In the genomic region with DNA sequence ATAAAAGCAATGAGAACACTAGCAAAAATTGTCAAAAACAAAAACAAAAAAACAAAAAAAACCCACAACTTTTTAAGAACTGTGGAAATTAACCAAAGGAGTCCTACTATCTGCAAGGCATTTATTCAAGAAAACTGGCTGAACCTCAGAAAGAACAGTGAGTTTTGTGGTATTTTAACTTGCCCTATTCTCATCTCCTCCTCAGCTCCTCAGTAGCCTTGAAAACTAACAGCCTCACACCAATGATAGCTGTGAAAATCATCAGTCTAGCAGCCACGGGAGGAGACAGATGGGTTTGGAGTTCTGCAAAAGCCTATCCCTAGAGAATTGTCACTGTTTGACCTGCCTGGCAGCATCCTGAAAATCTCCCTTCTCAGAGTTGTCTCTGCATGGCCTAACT, we compare ENCODE assay signal across 14 cellular contexts. TPM values are rescaled to one million over a fixed set of nuclear protein-coding genes. Genes with fewer than 3 reads are reported as not detected.
DNase-seq lines count a peak whose midpoint lies in the region; ATAC-seq and TF ChIP-seq lines count a peak whose summit lies in the region.
"Had no signal": no experiment of that assay in that cellular context is flagged by ENCODE, and none has a peak within 500 bp of the region (broad histone marks: within the 10 kb centered on the region; RNA-seq: fewer than 3 reads in every experiment).

No MANE protein-coding gene starts in this region.

- peaks cover 26% of the 10 kb centered on the region for H3K9me3 ChIP-seq in HUES64 (ENCODE audit: insufficient read depth, low read depth, low read length)

- H3K4me3 ChIP-seq in HUES64 (ENCODE audit: low read length) = no peak overlapping the region

- peaks cover 9% of the 10 kb centered on the region for H3K9me3 Mint-ChIP-seq in glutamatergic neuron (ENCODE audit: unreplicated experiment)
- peaks cover 14% of the 10 kb centered on the region for H3K9me3 Mint-ChIP-seq in activated CD8-positive, alpha-beta T cell treated with anti-CD3 and anti-CD28 coated beads for 36 hours

- peaks cover 14% of the 10 kb centered on the region for H3K36me3 Mint-ChIP-seq in glutamatergic neuron (ENCODE audit: unreplicated experiment)
- H3K36me3 Mint-ChIP-seq in activated CD8-positive, alpha-beta T cell treated with anti-CD3 and anti-CD28 coated beads for 36 hours (ENCODE audit: low read depth) = no peaks in the 10 kb centered on the region
- H3K36me3 Mint-ChIP-seq: CD14-positive monocyte had no signal

- no peak overlapping the region for H3K27ac Mint-ChIP-seq in glutamatergic neuron (ENCODE audit: unreplicated experiment)
- no peak overlapping the region for H3K27ac Mint-ChIP-seq in activated CD8-positive, alpha-beta T cell treated with anti-CD3 and anti-CD28 coated beads for 36 hours
- H3K27ac Mint-ChIP-seq: CD14-positive monocyte; CD8-positive, alpha-beta T cell had no signal

- WGBS in HUES64 = 63% methylated on average over 1 of the region's 1 CpG

- no peaks in the 10 kb centered on the region for H3K27me3 ChIP-seq in HUES64 (ENCODE audit: insufficient read depth, low read length)

- ATAC-seq in GM19397 (IDR thresholded peaks at IDR 0.05; ENCODE audit: unreplicated experiment) = no peak
- ATAC-seq in activated CD8-positive, alpha-beta T cell treated with anti-CD3 and anti-CD28 coated beads for 36 hours = no peak
- ATAC-seq: CD8-positive, alpha-beta T cell; HCT116 had no signal

- peak overlapping the region; percentile 26 for H3K4me3 Mint-ChIP-seq in glutamatergic neuron (ENCODE audit: unreplicated experiment)
- no peak overlapping the region for H3K4me3 Mint-ChIP-seq in activated CD8-positive, alpha-beta T cell treated with anti-CD3 and anti-CD28 coated beads for 36 hours
- H3K4me3 Mint-ChIP-seq: CD14-positive monocyte; CD8-positive, alpha-beta T cell had no signal

- H3K4me1 ChIP-seq in HUES64 (ENCODE audit: insufficient read depth, low read length) = peaks cover 17% of the 10 kb centered on the region

- CTCF ChIA-PET in activated CD8-positive, alpha-beta T cell treated with anti-CD3 and anti-CD28 coated beads for 36 hours (lab: Charles Lee) = no interaction called here

- intact Hi-C loops in activated CD8-positive, alpha-beta T cell treated with anti-CD3 and anti-CD28 coated beads for 36 hours (cut with micrococcal nuclease) = no loop called here

- peaks cover 20% of the 10 kb centered on the region for H3K4me1 Mint-ChIP-seq in glutamatergic neuron (ENCODE audit: low read depth, unreplicated experiment)
- no peaks in the 10 kb centered on the region for H3K4me1 Mint-ChIP-seq in activated CD8-positive, alpha-beta T cell treated with anti-CD3 and anti-CD28 coated beads for 36 hours (ENCODE audit: low read depth)
- H3K4me1 Mint-ChIP-seq: CD14-positive monocyte had no signal

- no peaks in the 10 kb centered on the region for H3K36me3 ChIP-seq in HUES64 (ENCODE audit: insufficient read depth, low read length)

- no peak overlapping the region for H3K9ac ChIP-seq in HUES64 (ENCODE audit: low read depth, low read length)

- peak overlapping the region; percentile 57; the same call in 1 of the 2 replicates for H3K27ac ChIP-seq in HUES64 (ENCODE audit: low read depth, low read length)
- H3K27ac ChIP-seq: 22Rv1 had no signal

- no peak for TF ChIP-seq CTCF in glutamatergic neuron (IDR thresholded peaks at IDR 0.05; ENCODE audit: partially characterized antibody, unreplicated experiment)
- TF ChIP-seq CTCF in activated CD8-positive, alpha-beta T cell treated with anti-CD3 and anti-CD28 coated beads for 36 hours (IDR thresholded peaks at IDR 0.05) = no peak

- peaks cover 6% of the 10 kb centered on the region for H3K27me3 Mint-ChIP-seq in glutamatergic neuron (ENCODE audit: unreplicated experiment)
- no peaks in the 10 kb centered on the region for H3K27me3 Mint-ChIP-seq in activated CD8-positive, alpha-beta T cell treated with anti-CD3 and anti-CD28 coated beads for 36 hours

- POLR2A ChIA-PET in activated CD8-positive, alpha-beta T cell treated with anti-CD3 and anti-CD28 coated beads for 36 hours (lab: Charles Lee) = no interaction called here

- peak; percentile 5 for DNase-seq in DMS 273 (lab: John Stamatoyannopoulos, UW; ENCODE audit: unreplicated experiment)
- no peak for DNase-seq in DMS 273 treated with DMSO at 0.1 percent for 48 hours (lab: John Stamatoyannopoulos, UW)
- no peak for DNase-seq in glutamatergic neuron
- no peak for DNase-seq in NCI-H774 (lab: John Stamatoyannopoulos, UW)
- no peak for DNase-seq in LoVo (ENCODE audit: low spot score)
- DNase-seq in activated CD8-positive, alpha-beta T cell treated with anti-CD3 and anti-CD28 coated beads for 36 hours = no peak
- DNase-seq: CD8-positive, alpha-beta T cell; COR-L47 had no signal

RNA-seq across cellular contexts. Expression of a gene that starts 20.1 kb away (rescaled TPM):
- 3.0 TPM for polyA plus RNA-seq in HUES64 (2013, experiment 1 of 2)
- 4.6 TPM for polyA plus RNA-seq in HUES64 (2013, experiment 2 of 2)
- 36.0 TPM for total RNA-seq in glutamatergic neuron (ENCODE audit: unreplicated experiment)
- total RNA-seq in activated CD8-positive, alpha-beta T cell treated with anti-CD3 and anti-CD28 coated beads for 36 hours = not detected
- total RNA-seq: CD8-positive, alpha-beta T cell; HT-29 had no signal

Comparison
In these comparisons a context has a peak if more than half of its experiments do, and no peak if none do; other contexts are left out.
1. RNA of a gene that starts 20.1 kb away (total RNA-seq): 36.0 TPM in glutamatergic neuron (single experiment); not detected in activated CD8-positive, alpha-beta T cell treated with anti-CD3 and anti-CD28 coated beads for 36 hours; every median in the first group is over 10 times any median in the second.